24 cellular contexts compared by ENCODE assay signal in genomic region chr17:29036584-29036983, GRCh38. TPM values are rescaled to one million over a fixed set of nuclear protein-coding genes. Genes with fewer than 3 reads are reported as not detected.
"Had no signal": no experiment of that assay in that cellular context is flagged by ENCODE, and none has a peak within 500 bp of the region (broad histone marks: within the 10 kb centered on the region; RNA-seq: fewer than 3 reads in every experiment).

No MANE protein-coding gene starts in this region.

- ATAC-seq: left ventricle myocardium superior had no signal

- DNase-seq: activated CD4-positive, alpha-beta memory T cell treated with anti-CD3 and anti-CD28 coated beads for 36 hours; activated CD4-positive, alpha-beta T cell treated with anti-CD3 and anti-CD28 coated beads for 4 hours; activated naive CD4-positive, alpha-beta T cell treated with Interleukin-2 at 50 U/mL for 16 hours; activated T-cell treated with anti-CD3 and anti-CD28 coated beads for 4 hours; anterior cingulate cortex; brain microvascular endothelial cell; central memory CD4-positive, alpha-beta T cell; colonic mucosa; erythroblast; foreskin melanocyte; glutamatergic neuron; hypothalamus; left ventricle myocardium superior; stimulated activated CD4-positive, alpha-beta T cell treated with anti-CD3 and anti-CD28 coated beads, Interleukin-15, amount 100 ng/mL, for 24 hours; stimulated activated CD4-positive, alpha-beta T cell treated with anti-CD3 and anti-CD28 coated beads, Interleukin-2, amount 100 ng/mL, for 48 hours; stomach; T-helper 2 cell; trophoblast cell had no signal

- H3K4me3 ChIP-seq: colonic mucosa, prostate gland, right atrium auricular region, skin epidermis, stomach, vagina had no signal

RNA-seq across cellular contexts. Expression of gene SEZ6, which starts 30.8 kb away (rescaled TPM):
- total RNA-seq: activated CD4-positive, alpha-beta memory T cell treated with anti-CD3 and anti-CD28 coated beads for 36 hours; kidney epithelial cell; left ventricle myocardium superior; osteoblast; vagina had no signal
